Comparison of ENCODE assay signal across 10 cellular contexts in genomic region chr18:44654555-44654954, GRCh38. TPM values are rescaled to one million over a fixed set of nuclear protein-coding genes. Genes with fewer than 3 reads are reported as not detected.
A peak's percentile ranks its signal among the peaks of the same experiment; 100 is the strongest.
DNase-seq lines count a peak whose midpoint lies in the region; ATAC-seq and TF ChIP-seq lines count a peak whose summit lies in the region.
"Had no signal": no experiment of that assay in that cellular context is flagged by ENCODE, and none has a peak within 500 bp of the region (broad histone marks: within the 10 kb centered on the region; RNA-seq: fewer than 3 reads in every experiment).

No MANE protein-coding gene starts in this region.

- TF ChIP-seq CTCF in HFFc6 (IDR thresholded peaks at IDR 0.05) (no peak), foreskin keratinocyte (conservative IDR thresholded peaks at IDR 0.05) (no peak), smooth muscle cell (IDR thresholded peaks at IDR 0.05; ENCODE audit: borderline replicate concordance, insufficient read depth, poor library complexity, severe bottlenecking) (no peak), WTC11 (IDR thresholded peaks at IDR 0.05) (no peak)

- H3K4me2 ChIP-seq in smooth muscle cell, result no peak overlapping the region

- H3K4me3 Mint-ChIP-seq in HFFc6, result no peak overlapping the region; the same call in 1 of the 2 replicates
- H3K4me3 Mint-ChIP-seq in CD4-positive, alpha-beta memory T cell, result no peak overlapping the region
- no peak overlapping the region for H3K4me3 Mint-ChIP-seq in T-helper 17 cell
- H3K4me3 Mint-ChIP-seq in WTC11, result no peak overlapping the region
- H3K4me3 Mint-ChIP-seq: memory B cell had no signal

- H3K27ac ChIP-seq in foreskin keratinocyte (peak overlapping the region; percentile 78), smooth muscle cell (ENCODE audit: low read depth) (peak overlapping the region; percentile 56)
- H3K27ac ChIP-seq in CD4-positive, alpha-beta memory T cell (ENCODE audit: low read depth, low read length), result no peak overlapping the region
- H3K27ac ChIP-seq: gastroesophageal sphincter had no signal

- H3K9me3 ChIP-seq in smooth muscle cell (replicated peaks; ENCODE audit: low read depth) (no peaks in the 10 kb centered on the region), T-helper 17 cell (ENCODE audit: control insufficient read depth, low read length, poor library complexity, severe bottlenecking) (no peaks in the 10 kb centered on the region)
- no peaks in the 10 kb centered on the region for H3K9me3 ChIP-seq in CD4-positive, alpha-beta memory T cell (ENCODE audit: control insufficient read depth in 1 of 2, low read length in 2 of 2)
- H3K9me3 ChIP-seq: gastroesophageal sphincter had no signal

- peak; percentile 70 for DNase-seq in HFFc6
- DNase-seq in amniotic stem cell (lab: John Stamatoyannopoulos, UW), result peak; percentile 56
- DNase-seq in foreskin keratinocyte, result peak; percentile 87 to 94
- DNase-seq in smooth muscle cell (lab: John Stamatoyannopoulos, UW; ENCODE audit: unreplicated experiment), result no peak
- no peak for DNase-seq in CD4-positive, alpha-beta memory T cell
- DNase-seq in T-helper 17 cell, result no peak
- no peak for DNase-seq in WTC11 (ENCODE audit: low spot score)
- DNase-seq: activated T-cell treated with anti-CD3 and anti-CD28 coated beads, Interleukin-2, amount 50 U/mL, for 1 hour had no signal

- POLR2A ChIA-PET in CD4-positive, alpha-beta memory T cell (lab: Charles Lee; ENCODE audit: partially characterized antibody), result no interaction called here
- POLR2A ChIA-PET in WTC11 (lab: Charles Lee), result no interaction called here

- 23% methylated on average over 3 of the region's 3 CpGs for WGBS in smooth muscle cell (ENCODE audit: low lambda C conversion rate)

- H3K9ac ChIP-seq in smooth muscle cell (ENCODE audit: low read depth), result peak overlapping the region; percentile 43

- H3K4me3 ChIP-seq in smooth muscle cell, result no peak overlapping the region
- H3K4me3 ChIP-seq in CD4-positive, alpha-beta memory T cell (ENCODE audit: low read length in 2 of 2), result no peak overlapping the region
- H3K4me3 ChIP-seq: gastroesophageal sphincter had no signal

- H3K27me3 Mint-ChIP-seq in HFFc6 (ENCODE audit: insufficient read depth) (no peaks in the 10 kb centered on the region), T-helper 17 cell (peaks cover 60% of the 10 kb centered on the region), WTC11 (ENCODE audit: low read depth) (no peaks in the 10 kb centered on the region)
- H3K27me3 Mint-ChIP-seq in CD4-positive, alpha-beta memory T cell, result peaks cover 4 to 11% of the 10 kb centered on the region in 2 donors
- H3K27me3 Mint-ChIP-seq: memory B cell had no signal

- CTCF ChIA-PET in CD4-positive, alpha-beta memory T cell (lab: Charles Lee; ENCODE audit: partially characterized antibody), result interaction anchor here (0.7 to 1.1 kb wide), 2 partner anchors 13 to 558 kb away, joined by 3 to 5 read pairs; no protein-coding TSS in a partner anchor
- CTCF ChIA-PET in WTC11 (lab: Charles Lee), result interaction anchor here (0.7 kb wide), 1 partner anchor 24 kb away, joined by 3 read pairs; no protein-coding TSS in a partner anchor

- H3K27ac Mint-ChIP-seq in HFFc6 (no peak overlapping the region; the same call in 1 of the 2 replicates), T-helper 17 cell (no peak overlapping the region), WTC11 (no peak overlapping the region)
- H3K27ac Mint-ChIP-seq in CD4-positive, alpha-beta memory T cell, result no peak overlapping the region
- H3K27ac Mint-ChIP-seq: memory B cell had no signal

- H3K4me1 Mint-ChIP-seq in HFFc6 (ENCODE audit: low read depth) (peaks cover 17% of the 10 kb centered on the region; the same call in 1 of the 2 replicates), T-helper 17 cell (peaks cover 2% of the 10 kb centered on the region), WTC11 (peaks cover 10% of the 10 kb centered on the region)
- H3K4me1 Mint-ChIP-seq in CD4-positive, alpha-beta memory T cell, result no peaks in the 10 kb centered on the region
- H3K4me1 Mint-ChIP-seq: memory B cell had no signal

- H4K20me1 ChIP-seq in smooth muscle cell (ENCODE audit: low read depth), result no peaks in the 10 kb centered on the region

- H3K9me3 Mint-ChIP-seq in HFFc6, result no peaks in the 10 kb centered on the region; the same call in 1 of the 2 replicates
- H3K9me3 Mint-ChIP-seq in CD4-positive, alpha-beta memory T cell, result peaks cover 0 to 1% (median 0%) of the 10 kb centered on the region in 8 donors
- no peaks in the 10 kb centered on the region for H3K9me3 Mint-ChIP-seq in WTC11
- H3K9me3 Mint-ChIP-seq: memory B cell had no signal

- no peak overlapping the region for H2AFZ ChIP-seq in smooth muscle cell (ENCODE audit: low read depth)

- H3K36me3 Mint-ChIP-seq in HFFc6 (ENCODE audit: low read depth) (no peaks in the 10 kb centered on the region), T-helper 17 cell (ENCODE audit: low read depth) (peaks cover 4% of the 10 kb centered on the region), WTC11 (no peaks in the 10 kb centered on the region)
- no peaks in the 10 kb centered on the region for H3K36me3 Mint-ChIP-seq in CD4-positive, alpha-beta memory T cell
- H3K36me3 Mint-ChIP-seq: memory B cell had no signal

- ATAC-seq in foreskin keratinocyte (peak; percentile 98), T-helper 17 cell (no peak), WTC11 (no peak)
- ATAC-seq: gastroesophageal sphincter had no signal

- no peaks in the 10 kb centered on the region for H3K79me2 ChIP-seq in smooth muscle cell (ENCODE audit: low read depth)

- H3K27me3 ChIP-seq in foreskin keratinocyte, result no peaks in the 10 kb centered on the region
- H3K27me3 ChIP-seq in smooth muscle cell (ENCODE audit: low read depth), result no peaks in the 10 kb centered on the region
- H3K27me3 ChIP-seq in CD4-positive, alpha-beta memory T cell (ENCODE audit: insufficient read depth, low read length), result no peaks in the 10 kb centered on the region
- H3K27me3 ChIP-seq: gastroesophageal sphincter had no signal

- H3F3A ChIP-seq in smooth muscle cell (ENCODE audit: low read depth), result peaks cover 11% of the 10 kb centered on the region

- intact Hi-C loops in CD4-positive, alpha-beta memory T cell (cut with micrococcal nuclease), result no loop called here

- H3K36me3 ChIP-seq in smooth muscle cell (ENCODE audit: low read depth), result no peaks in the 10 kb centered on the region
- H3K36me3 ChIP-seq in CD4-positive, alpha-beta memory T cell (ENCODE audit: insufficient read depth, low read length), result no peaks in the 10 kb centered on the region
- H3K36me3 ChIP-seq: gastroesophageal sphincter had no signal

- H3K4me1 ChIP-seq in foreskin keratinocyte (peaks cover 20% of the 10 kb centered on the region), smooth muscle cell (ENCODE audit: low read depth) (peaks cover 7% of the 10 kb centered on the region)
- H3K4me1 ChIP-seq in CD4-positive, alpha-beta memory T cell (ENCODE audit: insufficient read depth, low read length), result no peaks in the 10 kb centered on the region

TF ChIP-seq in WTC11, 78 proteins besides CTCF, POLR2A, EP300 and RAD21 (continues in another document):
- TF ChIP-seq NR2C2 (CRISPR knock-in tag; IDR thresholded peaks at IDR 0.05), result no peak
- TF ChIP-seq ZBTB21 (CRISPR knock-in tag; IDR thresholded peaks at IDR 0.05; ENCODE audit: borderline replicate concordance), result no peak
- TF ChIP-seq IRF1 (CRISPR knock-in tag; IDR thresholded peaks at IDR 0.05), result no peak
- no peak for TF ChIP-seq ATF6 (CRISPR knock-in tag; IDR thresholded peaks at IDR 0.05)
- TF ChIP-seq FOXK1 (CRISPR knock-in tag; IDR thresholded peaks at IDR 0.05), result no peak
- TF ChIP-seq, protein P1, sequence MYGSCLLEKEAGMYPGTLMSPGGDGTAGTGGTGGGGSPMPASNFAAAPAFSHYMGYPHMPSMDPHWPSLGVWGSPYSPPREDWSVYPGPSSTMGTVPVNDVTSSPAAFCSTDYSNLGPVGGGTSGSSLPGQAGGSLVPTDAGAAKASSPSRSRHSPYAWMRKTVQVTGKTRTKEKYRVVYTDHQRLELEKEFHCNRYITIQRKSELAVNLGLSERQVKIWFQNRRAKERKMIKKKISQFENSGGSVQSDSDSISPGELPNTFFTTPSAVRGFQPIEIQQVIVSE (CRISPR knock-in tag; IDR thresholded peaks at IDR 0.05; ENCODE audit: borderline replicate concordance), result no peak
- TF ChIP-seq, protein P2, sequence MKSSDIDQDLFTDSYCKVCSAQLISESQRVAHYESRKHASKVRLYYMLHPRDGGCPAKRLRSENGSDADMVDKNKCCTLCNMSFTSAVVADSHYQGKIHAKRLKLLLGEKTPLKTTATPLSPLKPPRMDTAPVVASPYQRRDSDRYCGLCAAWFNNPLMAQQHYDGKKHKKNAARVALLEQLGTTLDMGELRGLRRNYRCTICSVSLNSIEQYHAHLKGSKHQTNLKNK (CRISPR knock-in tag; IDR thresholded peaks at IDR 0.05), result no peak
- no peak for TF ChIP-seq RELA (CRISPR knock-in tag; IDR thresholded peaks at IDR 0.05; ENCODE audit: borderline replicate concordance)

RNA-seq across cellular contexts. Expression of gene SETBP1, which starts 26.1 kb away (rescaled TPM):
- total RNA-seq in HFFc6 (2021; fragmentation: NEBNext Ultra II Directional; extraction: Animal tissue kit (Norgen Biotek cat#: 25700)), result under 1 TPM; 0.03 to 0.40 (median 0.09) TPM
- total RNA-seq in foreskin keratinocyte, result 5.8 and 9.8 TPM in 2 replicates
- polyA plus RNA-seq in foreskin keratinocyte, result 0.94 and 1.1 TPM in 2 replicates
- 17.7 and 19.2 TPM in 2 replicates for total RNA-seq in smooth muscle cell
- 4.7 and 6.1 TPM in 2 replicates for polyA plus RNA-seq in smooth muscle cell
- total RNA-seq in CD4-positive, alpha-beta memory T cell, result under 1 TPM; 0.03 to 0.09 TPM
- polyA plus RNA-seq in CD4-positive, alpha-beta memory T cell, result under 1 TPM in 1 of 2 donors, not detected in 1; 0.21 TPM
- 1 to 10 TPM in 1 of 2 donors, under 1 TPM in 1; 0.83 to 3.6 TPM for total RNA-seq in T-helper 17 cell
- total RNA-seq in WTC11 (2021), result 5.9 to 9.6 TPM (median 6.3 TPM) in 3 replicates

Comparison
In these comparisons a context has a peak if more than half of its experiments do, and no peak if none do; other contexts are left out.
1. DNase-seq: peak in HFFc6 (single experiment), amniotic stem cell (single experiment) and foreskin keratinocyte (2 of 2); none in smooth muscle cell (single experiment), CD4-positive, alpha-beta memory T cell (0 of 5), T-helper 17 cell (0 of 3) and WTC11 (single experiment).